ENCODE assay signal across 16 cellular contexts in the genomic region with DNA sequence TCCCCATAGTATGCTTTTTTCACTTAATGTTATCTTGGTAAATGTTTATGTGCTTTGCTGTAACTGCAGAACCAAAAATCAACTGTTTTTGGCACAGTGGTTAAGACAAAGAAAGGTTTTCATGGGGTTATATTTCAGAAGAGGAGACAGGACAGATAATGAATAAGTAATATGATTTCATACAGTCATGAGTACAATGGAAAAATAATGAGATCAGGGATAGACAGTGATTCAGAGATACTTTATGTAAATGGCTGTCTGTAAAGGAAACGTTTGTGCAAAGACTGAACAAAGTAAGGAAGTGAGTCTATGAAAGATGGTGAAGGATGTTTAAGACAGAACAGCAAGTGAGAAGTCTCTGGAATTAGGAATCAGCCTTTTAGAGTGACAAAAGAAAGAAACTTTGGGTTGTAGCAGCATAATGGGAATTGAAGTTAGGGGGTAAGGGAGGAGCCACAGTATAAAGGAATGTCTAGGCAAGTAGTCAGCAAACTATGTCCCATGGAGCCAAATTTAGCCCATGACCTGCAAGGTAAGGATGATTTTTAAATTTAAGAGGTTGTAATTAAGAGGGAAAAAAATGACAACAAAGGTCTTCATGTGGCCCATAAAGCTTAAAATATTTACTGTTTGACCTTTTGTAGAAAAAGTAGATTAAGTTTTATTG. TPM values are rescaled to one million over a fixed set of nuclear protein-coding genes. Genes with fewer than 3 reads are reported as not detected.
DNase-seq lines count a peak whose midpoint lies in the region; ATAC-seq lines count a peak whose summit lies in the region.
"Had no signal": no experiment of that assay in that cellular context is flagged by ENCODE, and none has a peak within 500 bp of the region (broad histone marks: within the 10 kb centered on the region; RNA-seq: fewer than 3 reads in every experiment).

No MANE protein-coding gene starts in this region.

- H3K36me3 Mint-ChIP-seq in activated naive CD4-positive, alpha-beta T cell treated with anti-CD3 and anti-CD28 coated beads, Interleukin-2, amount 50 U/mL, for 72 hours: peaks cover 6 to 42% of the 10 kb centered on the region in 2 donors
- H3K36me3 Mint-ChIP-seq in activated naive CD8-positive, alpha-beta T cell treated with anti-CD3 and anti-CD28 coated beads for 36 hours: peaks cover 40% of the 10 kb centered on the region
- H3K36me3 Mint-ChIP-seq in immature natural killer cell: peaks cover 4 to 32% (median 7%) of the 10 kb centered on the region in 3 donors

- H3K4me1 Mint-ChIP-seq in activated naive CD8-positive, alpha-beta T cell treated with anti-CD3 and anti-CD28 coated beads for 36 hours: peaks cover 9% of the 10 kb centered on the region
- peaks cover 8 to 54% of the 10 kb centered on the region in 2 donors for H3K4me1 Mint-ChIP-seq in immature natural killer cell
- H3K4me1 Mint-ChIP-seq: activated B cell treated with CpG ODN at 0.5 μM for 24 hours, B cell had no signal

- H3K27ac Mint-ChIP-seq in activated naive CD4-positive, alpha-beta T cell treated with anti-CD3 and anti-CD28 coated beads, Interleukin-2, amount 50 U/mL, for 72 hours: peak overlapping the region; percentile 36 to 78
- peak overlapping the region; percentile 58 for H3K27ac Mint-ChIP-seq in activated naive CD8-positive, alpha-beta T cell treated with anti-CD3 and anti-CD28 coated beads for 36 hours
- peak overlapping the region in 4 of 6 donors; percentile 4 to 37 (median 14) for H3K27ac Mint-ChIP-seq in immature natural killer cell
- H3K27ac Mint-ChIP-seq: activated B cell treated with CpG ODN at 0.5 μM for 24 hours; activated naive CD4-positive, alpha-beta T cell treated with anti-CD3 and anti-CD28 coated beads, Interleukin-2, amount 10 ng/mL, durations not matched to agents 7 days and 5 days; B cell had no signal

- ATAC-seq in activated naive CD4-positive, alpha-beta T cell treated with anti-CD3 and anti-CD28 coated beads, Interleukin-2, amount 50 U/mL, for 72 hours: peak; percentile 84
- ATAC-seq in GM19328 (IDR thresholded peaks at IDR 0.05; ENCODE audit: unreplicated experiment): no peak

- no peaks in the 10 kb centered on the region for H3K9me3 Mint-ChIP-seq in activated naive CD4-positive, alpha-beta T cell treated with anti-CD3 and anti-CD28 coated beads, Interleukin-2, amount 50 U/mL, for 72 hours
- H3K9me3 Mint-ChIP-seq in activated naive CD8-positive, alpha-beta T cell treated with anti-CD3 and anti-CD28 coated beads for 36 hours: no peaks in the 10 kb centered on the region
- no peaks in the 10 kb centered on the region for H3K9me3 Mint-ChIP-seq in immature natural killer cell
- H3K9me3 Mint-ChIP-seq: activated B cell treated with CpG ODN at 0.5 μM for 24 hours; activated naive CD4-positive, alpha-beta T cell treated with anti-CD3 and anti-CD28 coated beads, Interleukin-2, amount 10 ng/mL, durations not matched to agents 7 days and 5 days had no signal

- no peak overlapping the region for H3K4me3 Mint-ChIP-seq in activated naive CD8-positive, alpha-beta T cell treated with anti-CD3 and anti-CD28 coated beads for 36 hours
- H3K4me3 Mint-ChIP-seq in immature natural killer cell: no peak overlapping the region
- H3K4me3 Mint-ChIP-seq: activated B cell treated with CpG ODN at 0.5 μM for 24 hours; activated naive CD4-positive, alpha-beta T cell treated with anti-CD3 and anti-CD28 coated beads, Interleukin-2, amount 10 ng/mL, durations not matched to agents 7 days and 5 days; B cell had no signal

- DNase-seq in activated naive CD4-positive, alpha-beta T cell treated with anti-CD3 and anti-CD28 coated beads, Interleukin-2, amount 50 U/mL, for 72 hours (ENCODE audit: low spot score in 2 of 2): no peak
- no peak for DNase-seq in activated naive CD4-positive, alpha-beta T cell treated with anti-CD3 and anti-CD28 coated beads, Interleukin-2, amount 50 U/mL, for 16 hours
- no peak for DNase-seq in activated naive CD8-positive, alpha-beta T cell treated with anti-CD3 and anti-CD28 coated beads for 36 hours
- no peak for DNase-seq in immature natural killer cell
- DNase-seq in stimulated activated CD4-positive, alpha-beta T cell treated with anti-CD3 and anti-CD28 coated beads, Interleukin-4, amount 100 ng/mL, for 24 hours: no peak
- no peak for DNase-seq in cortex of kidney (lab: John Stamatoyannopoulos, UW)
- no peak for DNase-seq in NCI-H1092 (lab: John Stamatoyannopoulos, UW)
- DNase-seq: activated B cell treated with CpG ODN at 0.5 μM for 24 hours; activated naive CD4-positive, alpha-beta T cell treated with anti-CD3 and anti-CD28 coated beads, Interleukin-2, amount 10 ng/mL, durations not matched to agents 7 days and 5 days; effector CD8-positive, alpha-beta T cell; GF-D8; NCI-H446 treated with DMSO at 0.1 percent for 48 hours; right lobe of liver; SHP77 treated with DMSO at 0.1 percent for 48 hours had no signal

- no peaks in the 10 kb centered on the region for H3K27me3 Mint-ChIP-seq in activated naive CD8-positive, alpha-beta T cell treated with anti-CD3 and anti-CD28 coated beads for 36 hours
- peaks cover 0 to 2% (median 0%) of the 10 kb centered on the region in 3 donors for H3K27me3 Mint-ChIP-seq in immature natural killer cell (ENCODE audit: low read depth in 3 of 3)
- H3K27me3 Mint-ChIP-seq: activated B cell treated with CpG ODN at 0.5 μM for 24 hours; activated naive CD4-positive, alpha-beta T cell treated with anti-CD3 and anti-CD28 coated beads, Interleukin-2, amount 10 ng/mL, durations not matched to agents 7 days and 5 days; B cell had no signal

RNA-seq across cellular contexts. Expression of gene TNPO1, which starts 55.0 kb away (rescaled TPM):
- 10 to 100 TPM; 87.4 to 93.0 TPM for total RNA-seq in activated naive CD4-positive, alpha-beta T cell treated with anti-CD3 and anti-CD28 coated beads, Interleukin-2, amount 50 U/mL, for 72 hours
- 100 to 1,000 TPM; 120 to 131 TPM for total RNA-seq in activated naive CD8-positive, alpha-beta T cell treated with anti-CD3 and anti-CD28 coated beads for 36 hours
- polyA plus RNA-seq in immature natural killer cell: 10 to 100 TPM; 40.4 to 58.8 (median 51.2) TPM
